20 cellular contexts compared by ENCODE assay signal in genomic region chr13:61766667-61767058, GRCh38.
DNase-seq lines count a peak whose midpoint lies in the region; ATAC-seq and TF ChIP-seq lines count a peak whose summit lies in the region.
"Had no signal": no experiment of that assay in that cellular context is flagged by ENCODE, and none has a peak within 500 bp of the region (broad histone marks: within the 10 kb centered on the region; RNA-seq: fewer than 3 reads in every experiment).

No MANE protein-coding gene starts in this region.

- CTCF ChIA-PET in WTC11 (lab: Charles Lee): interaction anchor here (1.5 to 1.6 kb wide), 2 partner anchors 11 to 188 kb away, joined by 3 to 4 read pairs; no protein-coding TSS in a partner anchor

- H3K9me3 ChIP-seq in trophoblast cell (ENCODE audit: insufficient read depth, low read depth, low read length) (peaks cover 2% of the 10 kb centered on the region), upper lobe of left lung (peaks cover 0 to 6% (median 0%) of the 10 kb centered on the region in 4 donors)
- H3K9me3 ChIP-seq: BLaER1, Caco-2, HAP-1 had no signal

- H3K79me1 ChIP-seq in trophoblast cell (ENCODE audit: low read length): no peaks in the 10 kb centered on the region

- no peak overlapping the region for H3K4me2 ChIP-seq in trophoblast cell (ENCODE audit: low read length)
- H3K4me2 ChIP-seq: BLaER1, GM23338 had no signal

- no CpG with 5 or more reads among the region's 11 CpGs for WGBS in trophoblast cell (ENCODE audit: extremely low coverage, insufficient coverage, insufficient read length)
- WGBS in upper lobe of left lung, 2 donors: 87 to 90% methylated on average over 10 to 11 of the region's 11 CpGs

- H3K27ac Mint-ChIP-seq in WTC11: no peak overlapping the region
- H3K27ac Mint-ChIP-seq: B cell; CD4-positive, CD25-positive, alpha-beta regulatory T cell; CD8-positive, alpha-beta T cell; GM23338; HFFc6 had no signal

- no peak overlapping the region for H3K14ac ChIP-seq in trophoblast cell (ENCODE audit: low read length)

- H2BK120ac ChIP-seq in trophoblast cell (ENCODE audit: insufficient read depth, low read length, poor library complexity): no peak overlapping the region

- no peak for TF ChIP-seq EP300 in upper lobe of left lung (IDR thresholded peaks at IDR 0.05)

- H3K36me3 ChIP-seq in trophoblast cell (ENCODE audit: control insufficient read depth in 1 of 2, insufficient read depth in 2 of 2, low read length in 2 of 2) (no peaks in the 10 kb centered on the region), upper lobe of left lung (no peaks in the 10 kb centered on the region)
- H3K36me3 ChIP-seq: BLaER1, HAP-1 had no signal

- no peak overlapping the region for H3K23ac ChIP-seq in trophoblast cell (ENCODE audit: low read length)

- H4K91ac ChIP-seq in trophoblast cell (ENCODE audit: low read depth, low read length): no peak overlapping the region

- TF ChIP-seq CTCF in WTC11 (IDR thresholded peaks at IDR 0.05) (no peak), upper lobe of left lung (IDR thresholded peaks at IDR 0.05) (no peak), GM13976 (IDR thresholded peaks at IDR 0.05; ENCODE audit: borderline replicate concordance, control extremely low read depth, extremely low read depth, insufficient read depth, missing control alignments) (no peak)

- no peak overlapping the region for H3K4me3 ChIP-seq in trophoblast cell (ENCODE audit: low read depth, low read length)
- H3K4me3 ChIP-seq in upper lobe of left lung: no peak overlapping the region
- H3K4me3 ChIP-seq: BLaER1, GM23338, HAP-1 had no signal

- H3K4me1 ChIP-seq in trophoblast cell (ENCODE audit: control insufficient read depth in 1 of 2, insufficient read depth in 2 of 2, low read length in 2 of 2) (no peaks in the 10 kb centered on the region), upper lobe of left lung (no peaks in the 10 kb centered on the region)
- H3K4me1 ChIP-seq: BLaER1, Caco-2 had no signal

- no peaks in the 10 kb centered on the region for H3K9me3 Mint-ChIP-seq in WTC11
- H3K9me3 Mint-ChIP-seq: GM23338 had no signal

- H3K27me3 ChIP-seq in trophoblast cell (ENCODE audit: insufficient read depth, low read length) (no peaks in the 10 kb centered on the region), upper lobe of left lung (no peaks in the 10 kb centered on the region)
- H3K27me3 ChIP-seq: BLaER1 had no signal

- H3K9ac ChIP-seq in trophoblast cell (ENCODE audit: low read length): no peak overlapping the region
- H3K9ac ChIP-seq: BLaER1 had no signal

- no peak overlapping the region for H3K4me3 Mint-ChIP-seq in WTC11
- H3K4me3 Mint-ChIP-seq: B cell; CD4-positive, CD25-positive, alpha-beta regulatory T cell; CD8-positive, alpha-beta T cell; GM23338; HFFc6 had no signal

- no peak overlapping the region for H2BK12ac ChIP-seq in trophoblast cell (ENCODE audit: low read length)

- TF ChIP-seq POLR2A in upper lobe of left lung (IDR thresholded peaks at IDR 0.05): no peak

- no peak overlapping the region for H2AK5ac ChIP-seq in trophoblast cell (ENCODE audit: low read length)

- no peak overlapping the region for H2AFZ ChIP-seq in trophoblast cell (ENCODE audit: insufficient read depth, low read length, poor library complexity)
- H2AFZ ChIP-seq: GM23338 had no signal

- no peak overlapping the region for H2BK5ac ChIP-seq in trophoblast cell (ENCODE audit: low read depth, low read length, poor library complexity)

- POLR2A ChIA-PET in WTC11 (lab: Charles Lee): no interaction called here

- no peaks in the 10 kb centered on the region for H3K36me3 Mint-ChIP-seq in WTC11
- H3K36me3 Mint-ChIP-seq: CD4-positive, CD25-positive, alpha-beta regulatory T cell; CD8-positive, alpha-beta T cell had no signal

- no peaks in the 10 kb centered on the region for H3K79me2 ChIP-seq in trophoblast cell (ENCODE audit: control insufficient read depth, insufficient read depth, low read length, poor library complexity)

- no peak overlapping the region for H3K18ac ChIP-seq in trophoblast cell (ENCODE audit: low read length)

- H3K27me3 Mint-ChIP-seq in WTC11 (ENCODE audit: low read depth): no peaks in the 10 kb centered on the region
- H3K27me3 Mint-ChIP-seq: B cell; CD4-positive, CD25-positive, alpha-beta regulatory T cell had no signal

- in situ Hi-C loops in GM13976 (cut with MboI; ENCODE audit: low sequenced_read_pairs, unreplicated experiment): no loop called here

- intact Hi-C loops in head of caudate nucleus (cut with DNase I): no loop called here

- no peak overlapping the region for H4K8ac ChIP-seq in trophoblast cell (ENCODE audit: low read depth, low read length)

- peak; percentile 22; the same call in 1 of the 2 replicates for ATAC-seq in WTC11
- peak; percentile 16 to 40 for ATAC-seq in upper lobe of left lung (ENCODE audit: low FRiP score in 2 of 2)
- ATAC-seq: CD8-positive, alpha-beta T cell; GM23338 had no signal

- peak overlapping the region; percentile 44 for H4K12ac ChIP-seq in trophoblast cell (ENCODE audit: low read depth, low read length)

- no peak overlapping the region for H3K4ac ChIP-seq in trophoblast cell (ENCODE audit: low read depth, low read length)

- no peak for DNase-seq in WTC11 (ENCODE audit: low spot score)
- peak; percentile 46 for DNase-seq in islet precursor cell
- no peak for DNase-seq in trophoblast cell
- peak in 1 of 2 donors; percentile 45 for DNase-seq in upper lobe of left lung
- DNase-seq in HPDE6-E6E7 (ENCODE audit: extremely low spot score): no peak
- DNase-seq in head of caudate nucleus: no peak
- no peak for DNase-seq in GM13976 (ENCODE audit: low spot score)
- DNase-seq in NCI-H69 (lab: John Stamatoyannopoulos, UW): no peak
- DNase-seq: Caco-2; CD4-positive, CD25-positive, alpha-beta regulatory T cell; CD8-positive, alpha-beta T cell; DMS153; DND-41; HFFc6 had no signal

- H3K4me1 Mint-ChIP-seq in WTC11: no peaks in the 10 kb centered on the region
- H3K4me1 Mint-ChIP-seq: B cell; CD4-positive, CD25-positive, alpha-beta regulatory T cell; GM23338 had no signal

- H3K27ac ChIP-seq in trophoblast cell (ENCODE audit: low read depth, low read length) (no peak overlapping the region), upper lobe of left lung (no peak overlapping the region)
- H3K27ac ChIP-seq: 22Rv1, BLaER1, C4-2B had no signal

TF ChIP-seq in WTC11, 78 proteins besides CTCF, POLR2A, EP300 and RAD21:
- TF ChIP-seq IRF2 (CRISPR knock-in tag; IDR thresholded peaks at IDR 0.05; ENCODE audit: borderline replicate concordance, low read depth) (no peak), GTF2I (CRISPR knock-in tag; conservative IDR thresholded peaks at IDR 0.05) (no peak), MXD4 (CRISPR knock-in tag; IDR thresholded peaks at IDR 0.05; ENCODE audit: borderline replicate concordance) (no peak), NFE2L1 (CRISPR knock-in tag; IDR thresholded peaks at IDR 0.05) (no peak), FOXP4 (CRISPR knock-in tag; IDR thresholded peaks at IDR 0.05) (no peak), FOXJ3 (CRISPR knock-in tag; IDR thresholded peaks at IDR 0.05; ENCODE audit: borderline replicate concordance) (no peak), JUN (CRISPR knock-in tag; IDR thresholded peaks at IDR 0.05) (no peak), E2F1 (CRISPR knock-in tag; IDR thresholded peaks at IDR 0.05) (no peak), ZNF219 (CRISPR knock-in tag; IDR thresholded peaks at IDR 0.05; ENCODE audit: borderline replicate concordance) (no peak), CDX4 (CRISPR knock-in tag; IDR thresholded peaks at IDR 0.05; ENCODE audit: borderline replicate concordance) (no peak)
TF ChIP-seq in WTC11: peak in this region for 0.
